Comparison of ENCODE assay signal across 1 cellular context in genomic region chr1:14878124-14878523, GRCh38.
A peak's percentile ranks its signal among the peaks of the same experiment; 100 is the strongest.
TF ChIP-seq lines count a peak whose summit lies in the region.

No MANE protein-coding gene starts in this region.

TF ChIP-seq in HepG2, 621 proteins besides CTCF, POLR2A, EP300 and RAD21 (continued from another document and continues in another):
- TF ChIP-seq STAT6 (CRISPR knock-in tag; IDR thresholded peaks at IDR 0.05; ENCODE audit: borderline replicate concordance) = no peak
- TF ChIP-seq PRDM15 (CRISPR knock-in tag; IDR thresholded peaks at IDR 0.05) = no peak
- TF ChIP-seq TRAFD1 (CRISPR knock-in tag; IDR thresholded peaks at IDR 0.05; ENCODE audit: borderline replicate concordance) = no peak
- no peak for TF ChIP-seq ZFAT (CRISPR knock-in tag; conservative IDR thresholded peaks at IDR 0.05)
- no peak for TF ChIP-seq SATB2 (CRISPR knock-in tag; IDR thresholded peaks at IDR 0.05)
- TF ChIP-seq BCLAF1 (IDR thresholded peaks at IDR 0.05) = no peak
- peak; percentile 60; the same call in 1 of the 2 replicates for TF ChIP-seq HNF1B (CRISPR knock-in tag; IDR thresholded peaks at IDR 0.05)
- no peak for TF ChIP-seq HMGXB4 (CRISPR knock-in tag; IDR thresholded peaks at IDR 0.05; ENCODE audit: borderline replicate concordance in 1 of 2, low read depth in 1 of 2)
- TF ChIP-seq FIP1L1 (IDR thresholded peaks at IDR 0.05; ENCODE audit: borderline replicate concordance, insufficient read depth, low read depth, low read length) = no peak
- TF ChIP-seq ARNTL (CRISPR knock-in tag; IDR thresholded peaks at IDR 0.05) = no peak
- TF ChIP-seq CBX1 (IDR thresholded peaks at IDR 0.05; ENCODE audit: low read depth) = no peak
- no peak for TF ChIP-seq ZNF280D (CRISPR knock-in tag; IDR thresholded peaks at IDR 0.05)
- no peak for TF ChIP-seq ZBTB2 (CRISPR knock-in tag; IDR thresholded peaks at IDR 0.05; ENCODE audit: low read depth)
- no peak for TF ChIP-seq PTBP1 (IDR thresholded peaks at IDR 0.05; ENCODE audit: low read depth, low read length, poor library complexity, severe bottlenecking)
- no peak for TF ChIP-seq HNRNPUL1 (IDR thresholded peaks at IDR 0.05; ENCODE audit: low read depth, low read length)
- TF ChIP-seq STAT5B (CRISPR knock-in tag; IDR thresholded peaks at IDR 0.05) = no peak
- no peak for TF ChIP-seq AHR (CRISPR knock-in tag; IDR thresholded peaks at IDR 0.05)
- TF ChIP-seq ZFY (CRISPR knock-in tag; IDR thresholded peaks at IDR 0.05) = no peak
- peak; percentile 72 for TF ChIP-seq CEBPG (CRISPR knock-in tag; IDR thresholded peaks at IDR 0.05)
- no peak for TF ChIP-seq ZBTB44 (CRISPR knock-in tag; IDR thresholded peaks at IDR 0.05)
- TF ChIP-seq ZNF740 (CRISPR knock-in tag; IDR thresholded peaks at IDR 0.05) = 0 out of 2 replicates have a peak, but pooled peaks have one; percentile 40
- TF ChIP-seq HNF1A (IDR thresholded peaks at IDR 0.05; ENCODE audit: low read depth) = peak; percentile 86
- peak; percentile 89 for TF ChIP-seq HNF1A (CRISPR knock-in tag; IDR thresholded peaks at IDR 0.05; ENCODE audit: borderline replicate concordance)
- TF ChIP-seq ZNF382 (CRISPR knock-in tag; IDR thresholded peaks at IDR 0.05; ENCODE audit: borderline replicate concordance) = no peak
